In genomic region chrX:138748480-138748879, GRCh38 we compare ENCODE assay signal across 9 cellular contexts. TPM values are rescaled to one million over a fixed set of nuclear protein-coding genes. Genes with fewer than 3 reads are reported as not detected.
DNase-seq lines count a peak whose midpoint lies in the region; ATAC-seq and TF ChIP-seq lines count a peak whose summit lies in the region.
"Had no signal": no experiment of that assay in that cellular context is flagged by ENCODE, and none has a peak within 500 bp of the region (broad histone marks: within the 10 kb centered on the region; RNA-seq: fewer than 3 reads in every experiment).

No MANE protein-coding gene starts in this region.

- no peak overlapping the region for H3K27ac Mint-ChIP-seq in naive thymus-derived CD8-positive, alpha-beta T cell

- no peak overlapping the region for H3K4me3 Mint-ChIP-seq in naive thymus-derived CD8-positive, alpha-beta T cell

- TF ChIP-seq EP300 in neural cell (conservative IDR thresholded peaks at IDR 0.05; ENCODE audit: poor library complexity, severe bottlenecking) = no peak

- no peaks in the 10 kb centered on the region for H3F3A ChIP-seq in neural cell (ENCODE audit: insufficient read depth, low read length, poor library complexity, severe bottlenecking)

- no peaks in the 10 kb centered on the region for H3K79me2 ChIP-seq in neural cell (replicated peaks; ENCODE audit: insufficient read depth, low read length)

- no peaks in the 10 kb centered on the region for H3K36me3 Mint-ChIP-seq in naive thymus-derived CD8-positive, alpha-beta T cell

- no peak overlapping the region for H3K27ac ChIP-seq in neural cell (ENCODE audit: low read length)

- H3K4me3 ChIP-seq in GM06990 (replicated peaks; ENCODE audit: low read depth, low read length) (no peak overlapping the region), cardiac fibroblast (replicated peaks in 1 of 2; ENCODE audit: low read depth in 2 of 2, low read length in 2 of 2) (no peak overlapping the region), neural cell (ENCODE audit: low read length) (no peak overlapping the region)

- peak; percentile 35 for TF ChIP-seq RAD21 in neural cell (conservative IDR thresholded peaks at IDR 0.05)

- TF ChIP-seq CTCF in GM06990 (IDR thresholded peaks at IDR 0.05; ENCODE audit: insufficient read depth, low read length, poor library complexity, severe bottlenecking) (peak; percentile 55), cardiac fibroblast (IDR thresholded peaks at IDR 0.05; ENCODE audit: low read depth, low read length) (peak; percentile 23), neural cell (IDR thresholded peaks at IDR 0.05; ENCODE audit: poor library complexity, severe bottlenecking) (peak; percentile 46)

- H3K4me2 ChIP-seq in neural cell (ENCODE audit: low read length) = no peak overlapping the region

- H4K20me1 ChIP-seq in neural cell (ENCODE audit: insufficient read depth) = no peaks in the 10 kb centered on the region

- POLR2A ChIA-PET in naive thymus-derived CD8-positive, alpha-beta T cell (lab: Charles Lee) = no interaction called here

- no peak overlapping the region for H3K9ac ChIP-seq in neural cell (ENCODE audit: low read length)

- H3K36me3 ChIP-seq in GM06990 (ENCODE audit: control insufficient read depth, insufficient read depth, low read length) (no peaks in the 10 kb centered on the region), neural cell (ENCODE audit: insufficient read depth, low read length) (no peaks in the 10 kb centered on the region)

- no peaks in the 10 kb centered on the region for H3K4me1 Mint-ChIP-seq in naive thymus-derived CD8-positive, alpha-beta T cell

- H3K9me3 ChIP-seq in neural cell (ENCODE audit: low read length) = no peaks in the 10 kb centered on the region

- DNase-seq in GM06990 (ENCODE audit: extremely low read depth, insufficient read length) (no peak), LHCN-M2 (ENCODE audit: low read depth) (peak; percentile 12), cardiac fibroblast (ENCODE audit: low read depth in 2 of 2) (peak; percentile 7 to 18), NCI-H1092 (lab: John Stamatoyannopoulos, UW) (no peak), EL (no peak), amygdala (lab: John Stamatoyannopoulos, UW) (no peak)
- no peak for DNase-seq in naive thymus-derived CD8-positive, alpha-beta T cell
- DNase-seq: SHP77 treated with DMSO at 0.1 percent for 48 hours had no signal

- H3K27me3 ChIP-seq in GM06990 (replicated peaks; ENCODE audit: control insufficient read depth, insufficient read depth, low read length) = no peaks in the 10 kb centered on the region
- H3K27me3 ChIP-seq in neural cell (ENCODE audit: insufficient read depth, low read depth, low read length) = no peaks in the 10 kb centered on the region

- peaks cover 0 to 2% (median 0%) of the 10 kb centered on the region in 9 donors for H3K9me3 Mint-ChIP-seq in naive thymus-derived CD8-positive, alpha-beta T cell

- H3K27me3 Mint-ChIP-seq in naive thymus-derived CD8-positive, alpha-beta T cell = peaks cover 0 to 7% (median 0%) of the 10 kb centered on the region in 5 donors

- H3K9me2 ChIP-seq in neural cell (ENCODE audit: insufficient read depth, low read length) = no peaks in the 10 kb centered on the region

- ATAC-seq in naive thymus-derived CD8-positive, alpha-beta T cell = no peak

- no peak overlapping the region for H2AFZ ChIP-seq in neural cell (ENCODE audit: low read depth, low read length)

TF ChIP-seq in neural cell, 6 proteins besides CTCF, POLR2A, EP300 and RAD21:
- TF ChIP-seq TAF1 (IDR thresholded peaks at IDR 0.05; ENCODE audit: low read depth) (no peak), SMC3 (conservative IDR thresholded peaks at IDR 0.05; ENCODE audit: poor library complexity) (peak; percentile 13)

RNA-seq across cellular contexts. Expression of gene FGF13, which starts 37.0 kb away (rescaled TPM):
- total RNA-seq in LHCN-M2 (2014; rRNA removed) = 1.8 and 3.4 TPM in 2 replicates
- polyA plus RNA-seq in LHCN-M2 (2012) = 0.23 TPM
- 235 and 242 TPM in 2 replicates for polyA plus RNA-seq in neural cell
- polyA minus RNA-seq in neural cell = 153 and 185 TPM in 2 replicates
- total RNA-seq in naive thymus-derived CD8-positive, alpha-beta T cell = not detected
- not detected for polyA plus RNA-seq in naive thymus-derived CD8-positive, alpha-beta T cell

Comparison
In these comparisons a context has a peak if more than half of its experiments do, and no peak if none do; other contexts are left out.
1. DNase-seq: peak in LHCN-M2 (single experiment) and cardiac fibroblast (2 of 2); none in GM06990 (single experiment), NCI-H1092 (single experiment), naive thymus-derived CD8-positive, alpha-beta T cell (0 of 10), EL (single experiment) and amygdala (0 of 56).
2. Peak in every context shown above with its lines, with median percentiles within 50 percentile points of each other: CTCF ChIP-seq.